ENCODE assay signal across 8 cellular contexts in genomic region chr12:121535150-121536057, GRCh38. TPM values are rescaled to one million over a fixed set of nuclear protein-coding genes. Genes with fewer than 3 reads are reported as not detected.
DNase-seq lines count a peak whose midpoint lies in the region; ATAC-seq and TF ChIP-seq lines count a peak whose summit lies in the region.

No MANE protein-coding gene starts in this region.

- POLR2A ChIA-PET in T-cell (lab: Charles Lee) = interaction anchor here (0.6 to 0.7 kb wide), 3 partner anchors 17 to 46 kb away, joined by 3 to 5 read pairs (median 4); partner anchors contain the start of gene KDM2B (in 1 of the 2)

- H3K27ac Mint-ChIP-seq in T-cell = peak overlapping the region; percentile 96 to 97

- H3K36me3 Mint-ChIP-seq in T-cell = peaks cover 20% of the 10 kb centered on the region

- CTCF ChIA-PET in T-cell (lab: Charles Lee) = no interaction called here

- TF ChIP-seq CTCF in GM12875 (IDR thresholded peaks at IDR 0.05; ENCODE audit: borderline replicate concordance, insufficient read depth, low read depth, low read length) = no peak
- no peak for TF ChIP-seq CTCF in fibroblast of villous mesenchyme (IDR thresholded peaks at IDR 0.05; ENCODE audit: insufficient read depth, low read depth, low read length)

- H3K9me3 Mint-ChIP-seq in T-cell = no peaks in the 10 kb centered on the region

- H3K4me3 Mint-ChIP-seq in T-cell = peak overlapping the region; percentile 76 to 84 (median 78)

- ATAC-seq in T-cell (replicated peaks in 1 of 4) (no peak), HG03280 (IDR thresholded peaks at IDR 0.05; ENCODE audit: unreplicated experiment) (no peak)

- no peaks in the 10 kb centered on the region for H3K27me3 Mint-ChIP-seq in T-cell

- DNase-seq in T-cell (no peak), fibroblast of villous mesenchyme (ENCODE audit: low read depth) (no peak), skeletal muscle cell (ENCODE audit: low read depth) (no peak), NCI-H1092 treated with DMSO at 0.1 percent for 48 hours (lab: John Stamatoyannopoulos, UW) (no peak), glomerular visceral epithelial cell (ENCODE audit: extremely low spot score) (no peak), NCI-H1105 (lab: John Stamatoyannopoulos, UW) (no peak)

- peaks cover 57 to 69% (median 57%) of the 10 kb centered on the region in 3 donors for H3K4me1 Mint-ChIP-seq in T-cell

- H3K4me3 ChIP-seq in GM12875 (ENCODE audit: low read depth, low read length) (peak overlapping the region; percentile 86), fibroblast of villous mesenchyme (ENCODE audit: low read depth, low read length) (peak overlapping the region; percentile 56), skeletal muscle cell (ENCODE audit: low read depth, low read length) (peak overlapping the region; percentile 52)

RNA-seq across cellular contexts. Expression of gene KDM2B, which starts 45.4 kb away (rescaled TPM):
- total RNA-seq in T-cell (100 to 1,000 TPM in 2 of 5 donors, 10 to 100 TPM in 3; 74.1 to 102 (median 95.8) TPM), fibroblast of villous mesenchyme (28.1 and 34.1 TPM in 2 replicates)
